ENCODE assay signal across 7 cellular contexts in the genomic region with DNA sequence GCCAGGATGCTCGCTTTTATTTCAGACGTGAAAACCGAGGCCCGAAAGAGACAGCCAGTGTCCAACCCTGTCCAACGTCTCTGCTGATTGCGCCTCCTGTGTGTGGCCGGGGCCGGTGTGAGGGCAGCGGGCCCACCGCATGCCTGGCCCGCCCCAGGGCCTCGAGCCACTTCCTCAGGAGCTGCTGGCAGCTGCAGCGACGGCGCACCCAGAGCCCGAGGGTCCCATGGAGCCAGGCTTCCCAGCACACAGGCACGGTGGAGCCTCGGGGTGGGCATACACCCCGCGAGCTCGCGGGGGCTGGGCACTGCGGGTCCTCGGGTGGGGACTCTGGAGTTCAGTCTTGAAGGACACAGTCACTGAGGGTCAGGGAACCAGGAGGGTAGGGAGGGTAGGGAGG.
DNase-seq lines count a peak whose midpoint lies in the region; ATAC-seq, FAIRE-seq and TF ChIP-seq lines count a peak whose summit lies in the region.
"Not testable (repeated sequence)": the region's sequence is repeated elsewhere in the genome, so short reads cannot be mapped to it uniquely, and the experiment has no call there.

No MANE protein-coding gene starts in this region.

- not testable (repeated sequence) for H3K23ac ChIP-seq in neuronal stem cell (ENCODE audit: low read depth, low read length, poor library complexity)

- not testable (repeated sequence) for H3K9me3 ChIP-seq in A549; neuronal stem cell (replicated peaks in 1 of 2; ENCODE audit: control insufficient read depth in 2 of 2, insufficient read depth in 1 of 2, low read depth in 1 of 2, low read length in 2 of 2)

- H3K9ac ChIP-seq in neuronal stem cell (ENCODE audit: low read depth, low read length, poor library complexity) = not testable (repeated sequence)

- H3K4ac ChIP-seq in neuronal stem cell (ENCODE audit: low read length) = not testable (repeated sequence)

- H3K27ac ChIP-seq in A549 = peak overlapping the region in 1 of 2 experiments; percentile 76; a peak in 2 of 6 replicates
- not testable (repeated sequence) for H3K27ac ChIP-seq in neuronal stem cell (replicated peaks; ENCODE audit: low read length)

- not testable (repeated sequence) for TF ChIP-seq RAD21 in A549 (conservative IDR thresholded peaks at IDR 0.05 in 1 of 2, IDR thresholded peaks at IDR 0.05 in 1 of 2)

- not testable (repeated sequence) for H2AK5ac ChIP-seq in neuronal stem cell (ENCODE audit: low read depth, low read length)

- not testable (repeated sequence) for H3K4me1 ChIP-seq in A549; neuronal stem cell (ENCODE audit: control insufficient read depth in 2 of 2, insufficient read depth in 1 of 2, low read depth in 1 of 2, low read length in 2 of 2)

- not testable (repeated sequence) for TF ChIP-seq EP300 in A549 (IDR thresholded peaks at IDR 0.05)

- not testable (repeated sequence) for FAIRE-seq in A549 (lab: Jason Lieb, UNC)

- peak overlapping the region; percentile 1 for H3K14ac ChIP-seq in neuronal stem cell (ENCODE audit: low read length)

- H4K91ac ChIP-seq in neuronal stem cell (ENCODE audit: low read depth, low read length, poor library complexity) = not testable (repeated sequence)

- not testable (repeated sequence) for H3K36me3 Mint-ChIP-seq in chondrocyte (ENCODE audit: low read depth); glutamatergic neuron (ENCODE audit: unreplicated experiment)

- peak overlapping the region; percentile 68; the same call in 1 of the 3 replicates for H3K4me2 ChIP-seq in A549
- H3K4me2 ChIP-seq in neuronal stem cell (ENCODE audit: insufficient read depth, low read length, poor library complexity, severe bottlenecking) = not testable (repeated sequence)

- not testable (repeated sequence) for H3K36me3 ChIP-seq in H7 (replicated peaks; ENCODE audit: control insufficient read depth, insufficient read depth, low read length); neuronal stem cell (replicated peaks in 1 of 2; ENCODE audit: control insufficient read depth in 2 of 2, insufficient read depth in 2 of 2, low read length in 2 of 2)

- H3K4me3 ChIP-seq in A549; H7 (ENCODE audit: insufficient read depth, low read depth, low read length); neuronal stem cell (ENCODE audit: low read length in 2 of 2): not testable (repeated sequence)

- not testable (repeated sequence) for H2BK5ac ChIP-seq in neuronal stem cell (ENCODE audit: low read length)

- not testable (repeated sequence) for H2BK12ac ChIP-seq in neuronal stem cell (ENCODE audit: low read length)

- CTCF ChIA-PET in A549 (lab: Yijun Ruan, JAX) = not testable (repeated sequence)

- H4K8ac ChIP-seq in neuronal stem cell (ENCODE audit: low read depth, low read length) = not testable (repeated sequence)

- H3K4me1 Mint-ChIP-seq in chondrocyte (ENCODE audit: low read depth); glutamatergic neuron (ENCODE audit: low read depth, unreplicated experiment): not testable (repeated sequence)

- not testable (repeated sequence) for H3K79me1 ChIP-seq in neuronal stem cell (ENCODE audit: low read depth, low read length)

- not testable (repeated sequence) for ATAC-seq in A549

- not testable (repeated sequence) for DNase-seq in A549 (ENCODE audit: low read depth in 1 of 2, low spot score in 1 of 2); neuronal stem cell (ENCODE audit: low spot score)
- DNase-seq in D341Med (ENCODE audit: low spot score) (peak; percentile 3), H7 (peak; percentile 31), chondrocyte (ENCODE audit: low spot score) (peak; percentile 94), glutamatergic neuron (peak; percentile 17), islet precursor cell (peak; percentile 47)

- TF ChIP-seq POLR2A in A549 (IDR thresholded peaks at IDR 0.05; ENCODE audit: low read length) = not testable (repeated sequence)

- H3K27me3 Mint-ChIP-seq in chondrocyte (ENCODE audit: low read depth); glutamatergic neuron (ENCODE audit: unreplicated experiment): not testable (repeated sequence)

- POLR2A ChIA-PET in A549 (lab: Yijun Ruan, JAX) = not testable (repeated sequence)

- not testable (repeated sequence) for H2BK15ac ChIP-seq in neuronal stem cell (ENCODE audit: low read length)

- not testable (repeated sequence) for H3K27ac Mint-ChIP-seq in chondrocyte (ENCODE audit: unreplicated experiment); glutamatergic neuron (ENCODE audit: unreplicated experiment)

- not testable (repeated sequence) for H2AFZ ChIP-seq in neuronal stem cell (ENCODE audit: low read length)

- not testable (repeated sequence) for H3K4me3 Mint-ChIP-seq in chondrocyte (ENCODE audit: unreplicated experiment); glutamatergic neuron (ENCODE audit: unreplicated experiment)

- 85% methylated on average over 7 of the region's 24 CpGs for WGBS in A549 (ENCODE audit: missing lambda C conversion rate)
- no CpG with 5 or more reads among the region's 24 CpGs for WGBS in neuronal stem cell (ENCODE audit: extremely low coverage in 2 of 2, insufficient read length in 2 of 2, insufficient replicate concordance in 1 of 2), 2 donors

- TF ChIP-seq CTCF in A549 (IDR thresholded peaks at IDR 0.05); chondrocyte (IDR thresholded peaks at IDR 0.05); glutamatergic neuron (IDR thresholded peaks at IDR 0.05; ENCODE audit: partially characterized antibody, unreplicated experiment): not testable (repeated sequence)

- not testable (repeated sequence) for H2BK120ac ChIP-seq in neuronal stem cell (ENCODE audit: low read depth, low read length)

- H3K27me3 ChIP-seq in H7 (ENCODE audit: control insufficient read depth, insufficient read depth, low read length); neuronal stem cell (ENCODE audit: control insufficient read depth in 3 of 3, insufficient read depth in 3 of 3, low read depth in 1 of 3, low read length in 3 of 3): not testable (repeated sequence)

- not testable (repeated sequence) for H3K18ac ChIP-seq in neuronal stem cell (ENCODE audit: low read length)

- H3K9me3 Mint-ChIP-seq in chondrocyte (ENCODE audit: low read depth); glutamatergic neuron (ENCODE audit: unreplicated experiment): not testable (repeated sequence)
